In genomic region chr6:2765896-2766766, GRCh38 we compare ENCODE assay signal across 8 cellular contexts. TPM values are rescaled to one million over a fixed set of nuclear protein-coding genes. Genes with fewer than 3 reads are reported as not detected.
DNase-seq lines count a peak whose midpoint lies in the region; ATAC-seq and TF ChIP-seq lines count a peak whose summit lies in the region.

No MANE protein-coding gene starts in this region.

- peak overlapping the region; percentile 83 for H3K4me3 Mint-ChIP-seq in T-helper 2 cell treated with Interferon-gamma antibody and Interleukin-4, amounts not matched to agents 5 μg/mL and 100 μg/mL, for 36 hours

- peaks cover 22% of the 10 kb centered on the region for H3K36me3 Mint-ChIP-seq in T-helper 2 cell treated with Interferon-gamma antibody and Interleukin-4, amounts not matched to agents 5 μg/mL and 100 μg/mL, for 36 hours (ENCODE audit: low read depth)

- H3K27me3 ChIP-seq in right lobe of liver, result no peaks in the 10 kb centered on the region

- ATAC-seq in GM19397 (IDR thresholded peaks at IDR 0.05; ENCODE audit: unreplicated experiment) (peak; percentile 24), HG03469 (IDR thresholded peaks at IDR 0.05; ENCODE audit: unreplicated experiment) (peak; percentile 6), right lobe of liver (peak in 3 of 4 donors; percentile 0 to 28 (median 7))

- peak overlapping the region; percentile 84 for H3K27ac Mint-ChIP-seq in T-helper 2 cell treated with Interferon-gamma antibody and Interleukin-4, amounts not matched to agents 5 μg/mL and 100 μg/mL, for 36 hours

- H3K27ac ChIP-seq in cingulate gyrus (ENCODE audit: low read depth, low read length), result peak overlapping the region; percentile 83
- H3K27ac ChIP-seq in right lobe of liver, result peak overlapping the region; percentile 85 to 91 (median 89)

- H3K4me1 ChIP-seq in right lobe of liver, result peaks cover 0 to 19% (median 7%) of the 10 kb centered on the region in 4 donors

- peak overlapping the region; percentile 82 to 89 (median 85) for H3K4me3 ChIP-seq in right lobe of liver

- no peaks in the 10 kb centered on the region for H3K9me3 ChIP-seq in right lobe of liver

- no peak for TF ChIP-seq CTCF in right lobe of liver (IDR thresholded peaks at IDR 0.05)

- under 1% methylated on average over 8 of the region's 91 CpGs for WGBS in right lobe of liver (ENCODE audit: insufficient coverage, low coverage, low lambda C conversion rate, missing lambda C conversion rate)

- no peaks in the 10 kb centered on the region for H3K27me3 Mint-ChIP-seq in T-helper 2 cell treated with Interferon-gamma antibody and Interleukin-4, amounts not matched to agents 5 μg/mL and 100 μg/mL, for 36 hours (ENCODE audit: low read depth)

- DNase-seq in COR-L47 (lab: John Stamatoyannopoulos, UW) (peak; percentile 30), right lobe of liver (peak; percentile 58 to 70 (median 66)), DMS114 treated with DMSO at 0.1 percent for 48 hours (lab: John Stamatoyannopoulos, UW; ENCODE audit: unreplicated experiment) (no peak)
- peak; percentile 41 for DNase-seq in T-helper 2 cell treated with Interferon-gamma antibody and Interleukin-4, amounts not matched to agents 5 μg/mL and 100 μg/mL, for 36 hours (ENCODE audit: low spot score)
- peak; percentile 24 for DNase-seq in stimulated activated CD8-positive, alpha-beta memory T cell treated with anti-CD3 and anti-CD28 coated beads, Interleukin-4, amount 100 ng/mL, for 24 hours (ENCODE audit: low read depth)

- intact Hi-C loops in right lobe of liver (cut with DNase I), result no loop called here

- no peaks in the 10 kb centered on the region for H3K9me3 Mint-ChIP-seq in T-helper 2 cell treated with Interferon-gamma antibody and Interleukin-4, amounts not matched to agents 5 μg/mL and 100 μg/mL, for 36 hours

- TF ChIP-seq POLR2A in right lobe of liver (IDR thresholded peaks at IDR 0.05), result no peak

- peaks cover 39% of the 10 kb centered on the region for H3K4me1 Mint-ChIP-seq in T-helper 2 cell treated with Interferon-gamma antibody and Interleukin-4, amounts not matched to agents 5 μg/mL and 100 μg/mL, for 36 hours (ENCODE audit: low read depth)

- peaks cover 0 to 3% (median 0%) of the 10 kb centered on the region in 4 donors for H3K36me3 ChIP-seq in right lobe of liver

RNA-seq across cellular contexts. Expression of gene WRNIP1, which starts 0.9 kb away (rescaled TPM):
- 10 to 100 TPM; 15.8 to 36.8 (median 20.7) TPM for total RNA-seq in right lobe of liver

RNA-seq across cellular contexts. Expression of gene MYLK4, which starts 15.4 kb away (rescaled TPM):
- total RNA-seq in right lobe of liver, result under 1 TPM in 5 of 6 experiments, not detected in 1; 0.22 to 0.46 (median 0.27) TPM
